In genomic region chr16:85360323-85361277, GRCh38 we compare ENCODE assay signal across 12 cellular contexts.
DNase-seq lines count a peak whose midpoint lies in the region; ATAC-seq and TF ChIP-seq lines count a peak whose summit lies in the region.
"Had no signal": no experiment of that assay in that cellular context is flagged by ENCODE, and none has a peak within 500 bp of the region (broad histone marks: within the 10 kb centered on the region; RNA-seq: fewer than 3 reads in every experiment).

No MANE protein-coding gene starts in this region.

- H3K27me3 Mint-ChIP-seq in MCF 10A (ENCODE audit: insufficient read depth, unreplicated experiment): no peaks in the 10 kb centered on the region
- H3K27me3 Mint-ChIP-seq: stimulated activated naive CD8-positive, alpha-beta T cell treated with anti-CD3 and anti-CD28 coated beads, Interleukin-15, Interleukin-2, amounts not matched to agents 100 ng/mL and 50 ng/mL, for 24 hours had no signal

- intact Hi-C loops in MCF 10A (cut with micrococcal nuclease) (no loop called here), breast epithelium (cut with DNase I; ENCODE audit: low total_unique reads) (no loop called here)

- TF ChIP-seq CTCF in MCF 10A (IDR thresholded peaks at IDR 0.05; ENCODE audit: unreplicated experiment) (no peak), breast epithelium (IDR thresholded peaks at IDR 0.05) (no peak)

- CTCF ChIA-PET in MCF 10A (lab: Yijun Ruan, JAX): interaction anchor here (0.6 to 0.9 kb wide), 3 partner anchors 12 to 61 kb away, joined by 3 to 4 read pairs (median 3); no protein-coding TSS in a partner anchor

- POLR2A ChIA-PET in MCF 10A (lab: Yijun Ruan, JAX): interaction anchor here (0.7 to 1.8 kb wide), 6 partner anchors 10 to 252 kb away, joined by 3 to 8 read pairs (median 5); partner anchors contain the start of gene GSE1

- peak overlapping the region; percentile 25 for H3K4me3 Mint-ChIP-seq in MCF 10A (ENCODE audit: unreplicated experiment)
- H3K4me3 Mint-ChIP-seq: stimulated activated naive CD8-positive, alpha-beta T cell treated with anti-CD3 and anti-CD28 coated beads, Interleukin-15, Interleukin-2, amounts not matched to agents 100 ng/mL and 50 ng/mL, for 24 hours had no signal

- peak overlapping the region; percentile 46 for H3K27ac Mint-ChIP-seq in MCF 10A (ENCODE audit: low read depth, unreplicated experiment)
- H3K27ac Mint-ChIP-seq: stimulated activated naive CD8-positive, alpha-beta T cell treated with anti-CD3 and anti-CD28 coated beads, Interleukin-15, Interleukin-2, amounts not matched to agents 100 ng/mL and 50 ng/mL, for 24 hours had no signal

- TF ChIP-seq POLR2A in breast epithelium (IDR thresholded peaks at IDR 0.05): no peak

- peaks cover 26% of the 10 kb centered on the region for H3K4me1 Mint-ChIP-seq in MCF 10A (ENCODE audit: insufficient read depth, unreplicated experiment)

- no peaks in the 10 kb centered on the region for H3K36me3 ChIP-seq in breast epithelium
- H3K36me3 ChIP-seq: adrenal gland, gastroesophageal sphincter had no signal

- peaks cover 5% of the 10 kb centered on the region for H3K36me3 Mint-ChIP-seq in MCF 10A (ENCODE audit: insufficient read depth, unreplicated experiment)

- BruUV-seq in MCF 10A (replicated peaks; lab: Mats Ljungman, UMichigan): no TSS peak

- DNase-seq in MCF 10A (ENCODE audit: unreplicated experiment) (peak; percentile 65), breast epithelium (ENCODE audit: low spot score in 2 of 2) (no peak), NCI-H82 treated with DMSO at 0.1 percent for 48 hours (lab: John Stamatoyannopoulos, UW; ENCODE audit: unreplicated experiment) (peak; percentile 36), left kidney (ENCODE audit: low read depth, low spot score) (peak; percentile 92), HuH-7 (ENCODE audit: low spot score) (no peak), kidney glomerular epithelial cell (lab: John Stamatoyannopoulos, UW) (no peak), cerebellum (ENCODE audit: low spot score) (no peak)
- DNase-seq: T-helper 1 cell had no signal

- H3K9me3 ChIP-seq in breast epithelium: no peaks in the 10 kb centered on the region
- H3K9me3 ChIP-seq: adrenal gland, gastroesophageal sphincter had no signal

- H3K4me1 ChIP-seq in breast epithelium: no peaks in the 10 kb centered on the region

- no peak overlapping the region for H3K4me3 ChIP-seq in breast epithelium
- H3K4me3 ChIP-seq: adrenal gland, gastroesophageal sphincter had no signal

- no peak for ATAC-seq in HG02885 (IDR thresholded peaks at IDR 0.05; ENCODE audit: poor library complexity, unreplicated experiment)
- ATAC-seq: gastroesophageal sphincter had no signal

- no peaks in the 10 kb centered on the region for H3K9me3 Mint-ChIP-seq in MCF 10A (ENCODE audit: unreplicated experiment)
- H3K9me3 Mint-ChIP-seq: stimulated activated naive CD8-positive, alpha-beta T cell treated with anti-CD3 and anti-CD28 coated beads, Interleukin-15, Interleukin-2, amounts not matched to agents 100 ng/mL and 50 ng/mL, for 24 hours had no signal

- no peaks in the 10 kb centered on the region for H3K27me3 ChIP-seq in breast epithelium
- H3K27me3 ChIP-seq: adrenal gland, gastroesophageal sphincter had no signal

- no peak overlapping the region for H3K27ac ChIP-seq in breast epithelium
- H3K27ac ChIP-seq: gastroesophageal sphincter had no signal

Comparison
In these comparisons a context has a peak if more than half of its experiments do, and no peak if none do; other contexts are left out.
1. DNase-seq: peak in MCF 10A (single experiment), NCI-H82 treated with DMSO at 0.1 percent for 48 hours (single experiment) and left kidney (single experiment); none in breast epithelium (0 of 2), HuH-7 (single experiment), kidney glomerular epithelial cell (single experiment) and cerebellum (single experiment).